ENCODE assay signal across 8 cellular contexts in genomic region chr3:52153389-52154096, GRCh38. TPM values are rescaled to one million over a fixed set of nuclear protein-coding genes. Genes with fewer than 3 reads are reported as not detected.
DNase-seq lines count a peak whose midpoint lies in the region; ATAC-seq, FAIRE-seq and TF ChIP-seq lines count a peak whose summit lies in the region.

No MANE protein-coding gene starts in this region.

- no peaks in the 10 kb centered on the region for H3K27me3 Mint-ChIP-seq in effector memory CD8-positive, alpha-beta T cell

- no peaks in the 10 kb centered on the region for H3K9me3 ChIP-seq in muscle layer of colon (ENCODE audit: low read length)

- peak overlapping the region; percentile 92 to 95 for H3K4me3 Mint-ChIP-seq in effector memory CD8-positive, alpha-beta T cell

- ATAC-seq in effector memory CD8-positive, alpha-beta T cell (replicated peaks) = no peak
- no peak for ATAC-seq in GM21786 (IDR thresholded peaks at IDR 0.05; ENCODE audit: unreplicated experiment)

- H3K4me3 ChIP-seq in muscle layer of colon (ENCODE audit: low read depth in 1 of 2, low read length in 2 of 2) = peak overlapping the region; percentile 64 to 70

- no peaks in the 10 kb centered on the region for H3K27me3 ChIP-seq in muscle layer of colon (ENCODE audit: control insufficient read depth in 1 of 2, insufficient read depth in 2 of 2, low read length in 2 of 2)

- FAIRE-seq in GM12892 (lab: Jason Lieb, UNC) = peak; percentile 5

- no peak for TF ChIP-seq POLR2A in GM12892 (IDR thresholded peaks at IDR 0.05; ENCODE audit: low read depth, low read length)

- H3K4me1 Mint-ChIP-seq in effector memory CD8-positive, alpha-beta T cell (ENCODE audit: low read depth in 2 of 2) = peaks cover 4 to 10% of the 10 kb centered on the region in 2 donors

- TF ChIP-seq CTCF in RWPE1 (conservative IDR thresholded peaks at IDR 0.05; ENCODE audit: low read depth) = peak; percentile 24; the same call in 1 of the 2 replicates

- no peaks in the 10 kb centered on the region for H3K9me3 Mint-ChIP-seq in effector memory CD8-positive, alpha-beta T cell

- peaks cover 9% of the 10 kb centered on the region for H3K4me1 ChIP-seq in muscle layer of colon (ENCODE audit: insufficient read depth, low read length)

- H3K27ac Mint-ChIP-seq in effector memory CD8-positive, alpha-beta T cell = peak overlapping the region; percentile 89 to 93

- peaks cover 12% of the 10 kb centered on the region for H3K36me3 Mint-ChIP-seq in effector memory CD8-positive, alpha-beta T cell (ENCODE audit: insufficient read depth)

- POLR2A ChIA-PET in RWPE1 (lab: Yijun Ruan, JAX; ENCODE audit: low non-redundant PET) = interaction anchor here (0.6 to 0.9 kb wide), 2 partner anchors 125 to 180 kb away, joined by 3 to 4 read pairs; partner anchors contain the start of genes ABHD14B and WDR82

- H3K36me3 ChIP-seq in muscle layer of colon (ENCODE audit: insufficient read depth, low read length) = no peaks in the 10 kb centered on the region

- CTCF ChIA-PET in RWPE1 (lab: Yijun Ruan, JAX) = interaction anchor here (0.5 kb wide), 1 partner anchor 171 kb away, joined by 3 read pairs; no protein-coding TSS in a partner anchor

- H3K27ac ChIP-seq in RWPE1 (peak overlapping the region; percentile 89), muscle layer of colon (ENCODE audit: low read depth, low read length) (peak overlapping the region; percentile 95)

- no peak overlapping the region for H3K9ac ChIP-seq in muscle layer of colon (ENCODE audit: low read length)

- DNase-seq in AG08395 (ENCODE audit: low spot score) (peak; percentile 62), GM12892 (ENCODE audit: insufficient read length) (no peak), HS-27A (ENCODE audit: low read depth) (peak; percentile 38), RWPE1 (ENCODE audit: low spot score) (peak; percentile 44), UCSD-AML1 (lab: John Stamatoyannopoulos, UW; ENCODE audit: unreplicated experiment) (no peak)
- peak in 1 of 3 experiments; percentile 3 for DNase-seq in effector memory CD8-positive, alpha-beta T cell

RNA-seq across cellular contexts. Expression of gene POC1A, which starts 0.7 kb away (rescaled TPM):
- 9.9 TPM for polyA plus RNA-seq in GM12892 (2012; ENCODE audit: missing spikeins)

RNA-seq across cellular contexts. Expression of gene ALAS1, which starts 44.4 kb away (rescaled TPM):
- 58.3 TPM for polyA plus RNA-seq in GM12892 (2012; ENCODE audit: missing spikeins)

Comparison
In these comparisons a context has a peak if more than half of its experiments do, and no peak if none do; other contexts are left out.
1. DNase-seq: peak in AG08395 (single experiment), HS-27A (single experiment) and RWPE1 (single experiment); none in GM12892 (single experiment) and UCSD-AML1 (single experiment).